In the genomic region with DNA sequence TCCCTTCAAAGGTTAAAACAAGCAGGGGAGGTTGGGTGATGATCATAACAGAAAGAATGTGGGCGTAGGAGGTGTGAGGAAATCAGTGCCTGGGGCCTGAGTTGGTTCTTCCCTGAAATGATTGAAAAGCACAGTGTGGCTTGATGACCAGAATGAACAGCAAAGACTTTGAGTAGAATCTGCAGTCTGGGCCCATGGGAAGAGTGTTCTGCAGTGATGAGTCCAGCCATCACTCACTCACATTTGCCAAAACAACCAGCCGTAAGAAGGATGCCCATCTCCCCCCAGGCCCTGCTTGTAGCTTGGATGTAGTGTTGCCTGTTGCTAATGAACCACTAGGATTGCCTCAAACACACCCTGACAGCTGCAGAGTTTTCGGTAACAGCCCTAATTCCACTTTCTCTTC, we compare ENCODE assay signal across 15 cellular contexts.
DNase-seq lines count a peak whose midpoint lies in the region; ATAC-seq, FAIRE-seq and TF ChIP-seq lines count a peak whose summit lies in the region.
"Had no signal": no experiment of that assay in that cellular context is flagged by ENCODE, and none has a peak within 500 bp of the region (broad histone marks: within the 10 kb centered on the region; RNA-seq: fewer than 3 reads in every experiment).

No MANE protein-coding gene starts in this region.

- TF ChIP-seq CTCF in heart right ventricle (IDR thresholded peaks at IDR 0.05) (no peak), left ventricle myocardium inferior (IDR thresholded peaks at IDR 0.05; ENCODE audit: borderline replicate concordance) (no peak), astrocyte (IDR thresholded peaks at IDR 0.05; ENCODE audit: insufficient read depth, low read depth, low read length) (no peak), hepatocyte (IDR thresholded peaks at IDR 0.05; ENCODE audit: poor library complexity) (no peak)

- H3K36me3 ChIP-seq in heart right ventricle, result no peaks in the 10 kb centered on the region
- H3K36me3 ChIP-seq in left ventricle myocardium inferior, result no peaks in the 10 kb centered on the region
- H3K36me3 ChIP-seq in astrocyte (ENCODE audit: insufficient read depth, low read length), result no peaks in the 10 kb centered on the region
- no peaks in the 10 kb centered on the region for H3K36me3 ChIP-seq in hepatocyte (replicated peaks; ENCODE audit: insufficient read depth, low read depth)
- H3K36me3 ChIP-seq: prostate gland, tibial nerve had no signal

- peaks cover 18% of the 10 kb centered on the region for H3K4me1 Mint-ChIP-seq in astrocyte (ENCODE audit: low read depth, unreplicated experiment)
- H3K4me1 Mint-ChIP-seq: T-helper 17 cell had no signal

- peak; percentile 87 for FAIRE-seq in astrocyte (lab: Jason Lieb, UNC)
- FAIRE-seq: endothelial cell of umbilical vein had no signal

- H3K4me1 ChIP-seq in heart right ventricle (no peaks in the 10 kb centered on the region), left ventricle myocardium inferior (no peaks in the 10 kb centered on the region), astrocyte (ENCODE audit: insufficient read depth, low read length) (peaks cover 8% of the 10 kb centered on the region), hepatocyte (ENCODE audit: insufficient read depth) (no peaks in the 10 kb centered on the region)
- H3K4me1 ChIP-seq: prostate gland, tibial nerve had no signal

- H3K9me2 ChIP-seq in hepatocyte (replicated peaks; ENCODE audit: insufficient read depth), result no peaks in the 10 kb centered on the region

- peak overlapping the region; percentile 37 for H2AFZ ChIP-seq in astrocyte (ENCODE audit: low read depth, low read length)
- H2AFZ ChIP-seq in hepatocyte, result no peak overlapping the region

- H3K79me2 ChIP-seq in astrocyte (ENCODE audit: insufficient read depth, low read length), result no peaks in the 10 kb centered on the region
- H3K79me2 ChIP-seq in hepatocyte, result no peaks in the 10 kb centered on the region

- H3K27ac Mint-ChIP-seq in astrocyte (ENCODE audit: unreplicated experiment), result peak overlapping the region; percentile 29
- H3K27ac Mint-ChIP-seq: T-helper 17 cell had no signal

- H3K9ac ChIP-seq in astrocyte (ENCODE audit: low read length), result no peak overlapping the region

- H3K27ac ChIP-seq in heart right ventricle (peak overlapping the region in 1 of 10 donors; percentile 1), left ventricle myocardium inferior (replicated peaks) (no peak overlapping the region), astrocyte (ENCODE audit: low read depth, low read length) (peak overlapping the region; percentile 30), hepatocyte (no peak overlapping the region)
- H3K27ac ChIP-seq: prostate gland had no signal

- intact Hi-C loops in heart right ventricle (cut with DNase I) (no loop called here), left ventricle myocardium inferior (cut with micrococcal nuclease) (no loop called here)

- no peaks in the 10 kb centered on the region for H3K9me3 Mint-ChIP-seq in astrocyte (ENCODE audit: unreplicated experiment)

- no peak for DNase-seq in heart right ventricle
- DNase-seq in left ventricle myocardium inferior, result no peak
- DNase-seq in astrocyte (ENCODE audit: low read depth), result peak; percentile 80
- DNase-seq in hepatocyte (ENCODE audit: low spot score), result peak; percentile 12
- no peak for DNase-seq in NOMO-1 (lab: John Stamatoyannopoulos, UW; ENCODE audit: unreplicated experiment in 2 of 2)
- DNase-seq in dermis blood vessel endothelial cell, result no peak
- DNase-seq: ACHN, GDM1, NCI-H1048, T-helper 17 cell had no signal

- WGBS in heart right ventricle, 2 donors, result 56 to 62% methylated on average over 3 of the region's 3 CpGs
- WGBS in hepatocyte (ENCODE audit: low lambda C conversion rate, missing lambda C conversion rate), result 45% methylated on average over 3 of the region's 3 CpGs

- H3K27me3 ChIP-seq in heart right ventricle (no peaks in the 10 kb centered on the region), left ventricle myocardium inferior (ENCODE audit: low read depth) (no peaks in the 10 kb centered on the region), astrocyte (ENCODE audit: insufficient read depth, low read length) (no peaks in the 10 kb centered on the region), hepatocyte (no peaks in the 10 kb centered on the region)
- H3K27me3 ChIP-seq: tibial nerve had no signal

- no peaks in the 10 kb centered on the region for H4K20me1 ChIP-seq in astrocyte (ENCODE audit: insufficient read depth, low read length)
- H4K20me1 ChIP-seq in hepatocyte (ENCODE audit: insufficient read depth, poor library complexity, severe bottlenecking), result no peaks in the 10 kb centered on the region

- no peak overlapping the region for H3K4me3 Mint-ChIP-seq in astrocyte (ENCODE audit: unreplicated experiment)
- H3K4me3 Mint-ChIP-seq: T-helper 17 cell had no signal

- H3K36me3 Mint-ChIP-seq in astrocyte (ENCODE audit: low read depth, unreplicated experiment), result no peaks in the 10 kb centered on the region

- H3K9me3 ChIP-seq in heart right ventricle, result no peaks in the 10 kb centered on the region
- no peaks in the 10 kb centered on the region for H3K9me3 ChIP-seq in left ventricle myocardium inferior (replicated peaks)
- no peaks in the 10 kb centered on the region for H3K9me3 ChIP-seq in astrocyte (ENCODE audit: insufficient read depth, low read depth, low read length)
- H3K9me3 ChIP-seq in hepatocyte (ENCODE audit: low read depth), result no peaks in the 10 kb centered on the region
- H3K9me3 ChIP-seq: prostate gland, tibial nerve had no signal

- H3K4me2 ChIP-seq in astrocyte (ENCODE audit: low read length), result peak overlapping the region; percentile 39
- H3K4me2 ChIP-seq in hepatocyte, result no peak overlapping the region

- H3K4me3 ChIP-seq in heart right ventricle (no peak overlapping the region), left ventricle myocardium inferior (no peak overlapping the region), astrocyte (ENCODE audit: insufficient read depth, low read depth, low read length) (no peak overlapping the region), hepatocyte (no peak overlapping the region)
- H3K4me3 ChIP-seq: prostate gland, tibial nerve had no signal

- H3K27me3 Mint-ChIP-seq in astrocyte (ENCODE audit: low read depth, unreplicated experiment), result no peaks in the 10 kb centered on the region
- H3K27me3 Mint-ChIP-seq: T-helper 17 cell had no signal

- ATAC-seq in heart right ventricle (peak in 5 of 8 donors; percentile 48 to 90 (median 69)), GM18519 (IDR thresholded peaks at IDR 0.05; ENCODE audit: low FRiP score, unreplicated experiment) (no peak), GM19395 (IDR thresholded peaks at IDR 0.05; ENCODE audit: unreplicated experiment) (no peak)
- ATAC-seq: T-helper 17 cell had no signal

Comparison
In these comparisons a context has a peak if more than half of its experiments do, and no peak if none do; other contexts are left out.
1. ATAC-seq: peak in heart right ventricle (5 of 8); none in GM18519 (single experiment) and GM19395 (single experiment).
2. DNase-seq: peak in astrocyte (single experiment) and hepatocyte (single experiment); none in heart right ventricle (0 of 2), left ventricle myocardium inferior (single experiment), NOMO-1 (0 of 2) and dermis blood vessel endothelial cell (single experiment).